1 cellular context compared by ENCODE assay signal in genomic region chr10:5831446-5831782, GRCh38.
A peak's percentile ranks its signal among the peaks of the same experiment; 100 is the strongest.
TF ChIP-seq lines count a peak whose summit lies in the region.

No MANE protein-coding gene starts in this region.

TF ChIP-seq in HepG2, 621 proteins besides CTCF, POLR2A, EP300 and RAD21 (continued from another document and continues in another):
- TF ChIP-seq, protein P1, sequence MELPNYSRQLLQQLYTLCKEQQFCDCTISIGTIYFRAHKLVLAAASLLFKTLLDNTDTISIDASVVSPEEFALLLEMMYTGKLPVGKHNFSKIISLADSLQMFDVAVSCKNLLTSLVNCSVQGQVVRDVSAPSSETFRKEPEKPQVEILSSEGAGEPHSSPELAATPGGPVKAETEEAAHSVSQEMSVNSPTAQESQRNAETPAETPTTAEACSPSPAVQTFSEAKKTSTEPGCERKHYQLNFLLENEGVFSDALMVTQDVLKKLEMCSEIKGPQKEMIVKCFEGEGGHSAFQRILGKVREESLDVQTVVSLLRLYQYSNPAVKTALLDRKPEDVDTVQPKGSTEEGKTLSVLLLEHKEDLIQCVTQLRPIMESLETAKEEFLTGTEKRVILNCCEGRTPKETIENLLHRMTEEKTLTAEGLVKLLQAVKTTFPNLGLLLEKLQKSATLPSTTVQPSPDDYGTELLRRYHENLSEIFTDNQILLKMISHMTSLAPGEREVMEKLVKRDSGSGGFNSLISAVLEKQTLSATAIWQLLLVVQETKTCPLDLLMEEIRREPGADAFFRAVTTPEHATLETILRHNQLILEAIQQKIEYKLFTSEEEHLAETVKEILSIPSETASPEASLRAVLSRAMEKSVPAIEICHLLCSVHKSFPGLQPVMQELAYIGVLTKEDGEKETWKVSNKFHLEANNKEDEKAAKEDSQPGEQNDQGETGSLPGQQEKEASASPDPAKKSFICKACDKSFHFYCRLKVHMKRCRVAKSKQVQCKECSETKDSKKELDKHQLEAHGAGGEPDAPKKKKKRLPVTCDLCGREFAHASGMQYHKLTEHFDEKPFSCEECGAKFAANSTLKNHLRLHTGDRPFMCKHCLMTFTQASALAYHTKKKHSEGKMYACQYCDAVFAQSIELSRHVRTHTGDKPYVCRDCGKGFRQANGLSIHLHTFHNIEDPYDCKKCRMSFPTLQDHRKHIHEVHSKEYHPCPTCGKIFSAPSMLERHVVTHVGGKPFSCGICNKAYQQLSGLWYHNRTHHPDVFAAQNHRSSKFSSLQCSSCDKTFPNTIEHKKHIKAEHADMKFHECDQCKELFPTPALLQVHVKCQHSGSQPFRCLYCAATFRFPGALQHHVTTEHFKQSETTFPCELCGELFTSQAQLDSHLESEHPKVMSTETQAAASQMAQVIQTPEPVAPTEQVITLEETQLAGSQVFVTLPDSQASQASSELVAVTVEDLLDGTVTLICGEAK (IDR thresholded peaks at IDR 0.05), result no peak
- TF ChIP-seq, protein P1 (CRISPR knock-in tag; IDR thresholded peaks at IDR 0.05), result no peak
- peak; percentile 50; the same call in 1 of the 2 replicates for TF ChIP-seq ARID4A (CRISPR knock-in tag; IDR thresholded peaks at IDR 0.05; ENCODE audit: borderline replicate concordance)
- peak; percentile 71; the same call in 1 of the 2 replicates for TF ChIP-seq ZFP1 (CRISPR knock-in tag; IDR thresholded peaks at IDR 0.05)
- 0 out of 2 replicates have a peak, but pooled peaks have one; percentile 61 for TF ChIP-seq ZNF740 (CRISPR knock-in tag; IDR thresholded peaks at IDR 0.05)
- no peak for TF ChIP-seq CAMTA2 (CRISPR knock-in tag; IDR thresholded peaks at IDR 0.05; ENCODE audit: borderline replicate concordance)
- TF ChIP-seq TEAD3 (CRISPR knock-in tag; optimal IDR thresholded peaks at IDR 0.05; ENCODE audit: borderline replicate concordance), result peak; percentile 50
- TF ChIP-seq KDM3A (CRISPR knock-in tag; IDR thresholded peaks at IDR 0.05; ENCODE audit: low read depth), result no peak
- TF ChIP-seq, protein P2, sequence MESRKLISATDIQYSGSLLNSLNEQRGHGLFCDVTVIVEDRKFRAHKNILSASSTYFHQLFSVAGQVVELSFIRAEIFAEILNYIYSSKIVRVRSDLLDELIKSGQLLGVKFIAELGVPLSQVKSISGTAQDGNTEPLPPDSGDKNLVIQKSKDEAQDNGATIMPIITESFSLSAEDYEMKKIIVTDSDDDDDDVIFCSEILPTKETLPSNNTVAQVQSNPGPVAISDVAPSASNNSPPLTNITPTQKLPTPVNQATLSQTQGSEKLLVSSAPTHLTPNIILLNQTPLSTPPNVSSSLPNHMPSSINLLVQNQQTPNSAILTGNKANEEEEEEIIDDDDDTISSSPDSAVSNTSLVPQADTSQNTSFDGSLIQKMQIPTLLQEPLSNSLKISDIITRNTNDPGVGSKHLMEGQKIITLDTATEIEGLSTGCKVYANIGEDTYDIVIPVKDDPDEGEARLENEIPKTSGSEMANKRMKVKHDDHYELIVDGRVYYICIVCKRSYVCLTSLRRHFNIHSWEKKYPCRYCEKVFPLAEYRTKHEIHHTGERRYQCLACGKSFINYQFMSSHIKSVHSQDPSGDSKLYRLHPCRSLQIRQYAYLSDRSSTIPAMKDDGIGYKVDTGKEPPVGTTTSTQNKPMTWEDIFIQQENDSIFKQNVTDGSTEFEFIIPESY (CRISPR knock-in tag; IDR thresholded peaks at IDR 0.05), result no peak
- TF ChIP-seq MAFG (CRISPR knock-in tag; IDR thresholded peaks at IDR 0.05), result no peak
- TF ChIP-seq BHLHE40 (IDR thresholded peaks at IDR 0.05; ENCODE audit: low read length), result no peak
- peak; percentile 85 for TF ChIP-seq SKIL (CRISPR knock-in tag; IDR thresholded peaks at IDR 0.05; ENCODE audit: borderline replicate concordance)
- TF ChIP-seq, protein P3, sequence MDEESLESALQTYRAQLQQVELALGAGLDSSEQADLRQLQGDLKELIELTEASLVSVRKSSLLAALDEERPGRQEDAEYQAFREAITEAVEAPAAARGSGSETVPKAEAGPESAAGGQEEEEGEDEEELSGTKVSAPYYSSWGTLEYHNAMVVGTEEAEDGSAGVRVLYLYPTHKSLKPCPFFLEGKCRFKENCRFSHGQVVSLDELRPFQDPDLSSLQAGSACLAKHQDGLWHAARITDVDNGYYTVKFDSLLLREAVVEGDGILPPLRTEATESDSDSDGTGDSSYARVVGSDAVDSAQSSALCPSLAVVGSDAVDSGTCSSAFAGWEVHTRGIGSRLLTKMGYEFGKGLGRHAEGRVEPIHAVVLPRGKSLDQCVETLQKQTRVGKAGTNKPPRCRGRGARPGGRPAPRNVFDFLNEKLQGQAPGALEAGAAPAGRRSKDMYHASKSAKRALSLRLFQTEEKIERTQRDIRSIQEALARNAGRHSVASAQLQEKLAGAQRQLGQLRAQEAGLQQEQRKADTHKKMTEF (CRISPR knock-in tag; IDR thresholded peaks at IDR 0.05), result 0 out of 2 replicates have a peak, but pooled peaks have one; percentile 51
- TF ChIP-seq HDAC2 (CRISPR knock-in tag; IDR thresholded peaks at IDR 0.05), result 0 out of 2 replicates have a peak, but pooled peaks have one; percentile 40
- peak; percentile 55 for TF ChIP-seq SKI (IDR thresholded peaks at IDR 0.05; ENCODE audit: partially characterized antibody)
- no peak for TF ChIP-seq ZNF34 (CRISPR knock-in tag; IDR thresholded peaks at IDR 0.05; ENCODE audit: borderline replicate concordance)
- 0 out of 2 replicates have a peak, but pooled peaks have one; percentile 23 for TF ChIP-seq FOSL2 (CRISPR knock-in tag; IDR thresholded peaks at IDR 0.05)
- no peak for TF ChIP-seq FIP1L1 (IDR thresholded peaks at IDR 0.05; ENCODE audit: borderline replicate concordance, insufficient read depth, low read depth, low read length)
- TF ChIP-seq ZSCAN12 (CRISPR knock-in tag; IDR thresholded peaks at IDR 0.05), result no peak
- TF ChIP-seq, protein P4, sequence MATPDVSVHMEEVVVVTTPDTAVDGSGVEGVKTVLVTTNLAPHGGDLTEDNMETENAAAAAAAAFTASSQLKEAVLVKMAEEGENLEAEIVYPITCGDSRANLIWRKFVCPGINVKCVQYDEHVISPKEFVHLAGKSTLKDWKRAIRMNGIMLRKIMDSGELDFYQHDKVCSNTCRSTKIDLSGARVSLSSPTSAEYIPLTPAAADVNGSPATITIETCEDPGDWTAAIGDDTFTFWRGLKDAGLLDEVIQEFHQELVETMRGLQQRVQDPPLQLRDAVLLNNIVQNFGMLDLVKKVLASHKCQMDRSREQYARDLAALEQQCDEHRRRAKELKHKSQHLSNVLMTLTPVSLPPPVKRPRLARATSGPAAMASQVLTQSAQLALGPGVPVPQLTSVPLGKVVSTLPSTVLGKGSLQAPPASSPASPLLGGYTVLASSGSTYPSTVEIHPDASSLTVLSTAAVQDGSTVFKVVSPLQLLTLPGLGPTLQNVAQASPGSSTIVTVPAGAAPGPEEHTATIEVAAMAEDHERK (CRISPR knock-in tag; IDR thresholded peaks at IDR 0.05; ENCODE audit: low read depth), result no peak
- no peak for TF ChIP-seq KMT2B (CRISPR knock-in tag; IDR thresholded peaks at IDR 0.05)
- no peak for TF ChIP-seq TEAD2 (CRISPR knock-in tag; IDR thresholded peaks at IDR 0.05)
- peak; percentile 25; the same call in 1 of the 2 replicates for TF ChIP-seq FOXK1 (CRISPR knock-in tag; IDR thresholded peaks at IDR 0.05; ENCODE audit: borderline replicate concordance, low read depth)
- no peak for TF ChIP-seq TAF15 (IDR thresholded peaks at IDR 0.05; ENCODE audit: low read depth, low read length, poor library complexity, severe bottlenecking)
- no peak for TF ChIP-seq U2AF1 (optimal IDR thresholded peaks at IDR 0.05; ENCODE audit: low read depth, low read length)
- TF ChIP-seq ZNF782 (CRISPR knock-in tag; IDR thresholded peaks at IDR 0.05; ENCODE audit: borderline replicate concordance), result no peak
- TF ChIP-seq ZFAT (CRISPR knock-in tag; conservative IDR thresholded peaks at IDR 0.05), result no peak
- no peak for TF ChIP-seq HOXA7 (CRISPR knock-in tag; IDR thresholded peaks at IDR 0.05)
- no peak for TF ChIP-seq SPEN (CRISPR knock-in tag; IDR thresholded peaks at IDR 0.05; ENCODE audit: low read depth)
- TF ChIP-seq ZNF720 (CRISPR knock-in tag; IDR thresholded peaks at IDR 0.05), result no peak
- no peak for TF ChIP-seq ZNF816 (CRISPR knock-in tag; IDR thresholded peaks at IDR 0.05; ENCODE audit: borderline replicate concordance)
- 0 out of 2 replicates have a peak, but pooled peaks have one; percentile 37 for TF ChIP-seq ZNF777 (CRISPR knock-in tag; IDR thresholded peaks at IDR 0.05)
- TF ChIP-seq ZNF530 (CRISPR knock-in tag; IDR thresholded peaks at IDR 0.05; ENCODE audit: low read depth), result no peak
- TF ChIP-seq, protein P5, sequence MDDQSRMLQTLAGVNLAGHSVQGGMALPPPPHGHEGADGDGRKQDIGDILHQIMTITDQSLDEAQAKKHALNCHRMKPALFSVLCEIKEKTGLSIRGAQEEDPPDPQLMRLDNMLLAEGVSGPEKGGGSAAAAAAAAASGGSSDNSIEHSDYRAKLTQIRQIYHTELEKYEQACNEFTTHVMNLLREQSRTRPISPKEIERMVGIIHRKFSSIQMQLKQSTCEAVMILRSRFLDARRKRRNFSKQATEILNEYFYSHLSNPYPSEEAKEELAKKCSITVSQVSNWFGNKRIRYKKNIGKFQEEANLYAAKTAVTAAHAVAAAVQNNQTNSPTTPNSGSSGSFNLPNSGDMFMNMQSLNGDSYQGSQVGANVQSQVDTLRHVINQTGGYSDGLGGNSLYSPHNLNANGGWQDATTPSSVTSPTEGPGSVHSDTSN (CRISPR knock-in tag; IDR thresholded peaks at IDR 0.05; ENCODE audit: borderline replicate concordance), result no peak
